Comparison of ENCODE assay signal across 1 cellular context in the genomic region with DNA sequence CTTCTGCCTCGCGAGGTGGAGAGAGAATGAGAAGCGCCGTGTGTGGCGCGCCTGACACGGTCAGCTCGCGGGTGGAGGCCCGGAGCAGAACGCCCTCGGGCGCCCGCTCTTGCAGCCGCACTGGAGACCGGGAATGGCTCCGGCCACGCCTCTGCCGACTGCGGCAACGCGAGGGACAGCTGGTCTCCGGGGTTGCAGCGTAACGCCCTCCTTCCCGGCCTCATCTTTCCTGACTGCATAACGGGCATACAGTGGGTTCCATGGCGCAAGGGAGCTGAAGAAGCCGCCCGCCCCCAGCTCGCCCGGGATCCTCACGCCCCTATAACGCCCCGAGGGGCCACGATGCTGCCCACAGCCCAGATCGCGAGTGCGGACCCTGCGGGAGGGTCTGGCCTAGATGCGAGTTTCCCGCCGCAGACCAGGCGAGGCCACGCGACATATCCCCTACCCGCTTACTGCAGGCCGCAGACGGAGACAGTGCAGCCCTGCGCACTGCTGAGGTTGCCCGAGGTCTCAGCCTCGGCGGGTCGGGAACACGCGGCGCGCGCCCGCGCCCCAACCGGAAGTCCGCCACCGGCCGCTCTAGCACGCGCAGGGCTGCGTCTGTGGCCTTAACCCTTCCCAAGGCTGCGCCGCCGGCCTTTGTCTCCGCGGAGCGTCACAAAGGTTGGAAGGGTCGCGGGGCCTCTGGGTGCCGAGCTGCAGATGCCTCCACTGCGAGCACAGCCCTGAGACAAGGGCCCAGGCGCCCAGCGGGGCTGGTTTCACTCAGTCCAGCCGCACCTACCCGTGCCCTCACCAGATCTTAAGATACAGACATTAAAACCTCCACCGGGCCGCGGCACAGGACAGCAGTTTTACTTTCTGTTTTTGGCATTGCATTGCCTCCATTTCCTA.
A peak's percentile ranks its signal among the peaks of the same experiment; 100 is the strongest.
TF ChIP-seq lines count a peak whose summit lies in the region.

No MANE protein-coding gene starts in this region.

TF ChIP-seq in GM12878, 131 proteins besides CTCF, POLR2A, EP300 and RAD21 (continues in another document):
- TF ChIP-seq SREBF1 (IDR thresholded peaks at IDR 0.05; ENCODE audit: low read length) (no peak), SREBF2 (IDR thresholded peaks at IDR 0.05; ENCODE audit: low read length) (no peak), ZBTB40 (IDR thresholded peaks at IDR 0.05; ENCODE audit: borderline replicate concordance) (peak; percentile 88), CUX1 (IDR thresholded peaks at IDR 0.05; ENCODE audit: insufficient replicate concordance, low read depth, low read length) (no peak), ZZZ3 (IDR thresholded peaks at IDR 0.05; ENCODE audit: control insufficient read depth, insufficient read length, low read depth) (no peak), HDAC6 (IDR thresholded peaks at IDR 0.05; ENCODE audit: unreplicated experiment) (no peak), ZNF622 (IDR thresholded peaks at IDR 0.05) (no peak), KDM1A (IDR thresholded peaks at IDR 0.05; ENCODE audit: borderline replicate concordance) (no peak), ATF7 (IDR thresholded peaks at IDR 0.05; ENCODE audit: low read depth) (no peak), GATAD2B (conservative IDR thresholded peaks at IDR 0.05; ENCODE audit: low read depth) (peak; percentile 95), ZBTB11 (CRISPR knock-in tag; IDR thresholded peaks at IDR 0.05) (peak; percentile 37; the same call in 1 of the 2 replicates), BCL3 (IDR thresholded peaks at IDR 0.05; ENCODE audit: borderline replicate concordance, insufficient read depth, low read depth, low read length, poor library complexity, severe bottlenecking) (peak; percentile 17), EZH2 (IDR thresholded peaks at IDR 0.05; ENCODE audit: borderline replicate concordance, control insufficient read depth, low read depth, low read length) (no peak), NFYA (IDR thresholded peaks at IDR 0.05; ENCODE audit: borderline replicate concordance, low read depth, low read length) (no peak), SRF (IDR thresholded peaks at IDR 0.05; ENCODE audit: low read depth in 2 of 2, low read length in 2 of 2) (0 out of 4 replicates have a peak, but pooled peaks of 1 of the 2 experiments have one; percentile 26), EGR1 (IDR thresholded peaks at IDR 0.05; ENCODE audit: borderline replicate concordance in 1 of 2, low read depth in 2 of 2, low read length in 2 of 2) (peak in 1 of 2 experiments; percentile 77; a peak in 2 of 3 replicates), BRCA1 (IDR thresholded peaks at IDR 0.05; ENCODE audit: low read depth, low read length) (no peak), NBN (IDR thresholded peaks at IDR 0.05) (peak; percentile 79), SMAD1 (IDR thresholded peaks at IDR 0.05; ENCODE audit: low read depth, partially characterized antibody) (peak; percentile 57), ZNF207 (IDR thresholded peaks at IDR 0.05; ENCODE audit: borderline replicate concordance) (0 out of 2 replicates have a peak, but pooled peaks have one; percentile 31), RUNX3 (IDR thresholded peaks at IDR 0.05; ENCODE audit: low read length) (peak; percentile 65; the same call in 1 of the 2 replicates), TCF12 (IDR thresholded peaks at IDR 0.05; ENCODE audit: low read depth, low read length) (peak; percentile 79), IKZF1 (conservative IDR thresholded peaks at IDR 0.05) (peak; percentile 85), TBL1XR1 (IDR thresholded peaks at IDR 0.05; ENCODE audit: low read depth, low read length) (no peak), ETV6 (conservative IDR thresholded peaks at IDR 0.05 in 1 of 2, IDR thresholded peaks at IDR 0.05 in 1 of 2; ENCODE audit: borderline replicate concordance in 1 of 2, low read depth in 1 of 2) (no peak), KAT2A (conservative IDR thresholded peaks at IDR 0.05; ENCODE audit: control insufficient read depth, low read depth, low read length) (no peak), EED (IDR thresholded peaks at IDR 0.05; ENCODE audit: low read depth) (peak; percentile 56; the same call in 1 of the 2 replicates), CBX3 (IDR thresholded peaks at IDR 0.05; ENCODE audit: borderline replicate concordance, low read depth) (no peak), ZBTB33 (IDR thresholded peaks at IDR 0.05) (no peak), CHD1 (IDR thresholded peaks at IDR 0.05; ENCODE audit: low read depth, low read length) (no peak), CREB1 (IDR thresholded peaks at IDR 0.05; ENCODE audit: low read depth) (peak; percentile 58; the same call in 1 of the 2 replicates), POU2F2 (IDR thresholded peaks at IDR 0.05; ENCODE audit: borderline replicate concordance, low read depth, low read length) (peak; percentile 83; the same call in 2 of the 3 replicates), ZSCAN29 (IDR thresholded peaks at IDR 0.05) (no peak)
- TF ChIP-seq, protein P1, sequence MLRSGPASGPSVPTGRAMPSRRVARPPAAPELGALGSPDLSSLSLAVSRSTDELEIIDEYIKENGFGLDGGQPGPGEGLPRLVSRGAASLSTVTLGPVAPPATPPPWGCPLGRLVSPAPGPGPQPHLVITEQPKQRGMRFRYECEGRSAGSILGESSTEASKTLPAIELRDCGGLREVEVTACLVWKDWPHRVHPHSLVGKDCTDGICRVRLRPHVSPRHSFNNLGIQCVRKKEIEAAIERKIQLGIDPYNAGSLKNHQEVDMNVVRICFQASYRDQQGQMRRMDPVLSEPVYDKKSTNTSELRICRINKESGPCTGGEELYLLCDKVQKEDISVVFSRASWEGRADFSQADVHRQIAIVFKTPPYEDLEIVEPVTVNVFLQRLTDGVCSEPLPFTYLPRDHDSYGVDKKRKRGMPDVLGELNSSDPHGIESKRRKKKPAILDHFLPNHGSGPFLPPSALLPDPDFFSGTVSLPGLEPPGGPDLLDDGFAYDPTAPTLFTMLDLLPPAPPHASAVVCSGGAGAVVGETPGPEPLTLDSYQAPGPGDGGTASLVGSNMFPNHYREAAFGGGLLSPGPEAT (IDR thresholded peaks at IDR 0.05; ENCODE audit: low read depth), result peak; percentile 45; the same call in 1 of the 2 replicates
- TF ChIP-seq, protein P2, sequence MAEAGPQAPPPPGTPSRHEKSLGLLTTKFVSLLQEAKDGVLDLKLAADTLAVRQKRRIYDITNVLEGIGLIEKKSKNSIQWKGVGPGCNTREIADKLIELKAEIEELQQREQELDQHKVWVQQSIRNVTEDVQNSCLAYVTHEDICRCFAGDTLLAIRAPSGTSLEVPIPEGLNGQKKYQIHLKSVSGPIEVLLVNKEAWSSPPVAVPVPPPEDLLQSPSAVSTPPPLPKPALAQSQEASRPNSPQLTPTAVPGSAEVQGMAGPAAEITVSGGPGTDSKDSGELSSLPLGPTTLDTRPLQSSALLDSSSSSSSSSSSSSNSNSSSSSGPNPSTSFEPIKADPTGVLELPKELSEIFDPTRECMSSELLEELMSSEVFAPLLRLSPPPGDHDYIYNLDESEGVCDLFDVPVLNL (IDR thresholded peaks at IDR 0.05; ENCODE audit: low read depth, low read length), result no peak; the same call in 1 of the 2 replicates
